8 cellular contexts compared by ENCODE assay signal in the genomic region with DNA sequence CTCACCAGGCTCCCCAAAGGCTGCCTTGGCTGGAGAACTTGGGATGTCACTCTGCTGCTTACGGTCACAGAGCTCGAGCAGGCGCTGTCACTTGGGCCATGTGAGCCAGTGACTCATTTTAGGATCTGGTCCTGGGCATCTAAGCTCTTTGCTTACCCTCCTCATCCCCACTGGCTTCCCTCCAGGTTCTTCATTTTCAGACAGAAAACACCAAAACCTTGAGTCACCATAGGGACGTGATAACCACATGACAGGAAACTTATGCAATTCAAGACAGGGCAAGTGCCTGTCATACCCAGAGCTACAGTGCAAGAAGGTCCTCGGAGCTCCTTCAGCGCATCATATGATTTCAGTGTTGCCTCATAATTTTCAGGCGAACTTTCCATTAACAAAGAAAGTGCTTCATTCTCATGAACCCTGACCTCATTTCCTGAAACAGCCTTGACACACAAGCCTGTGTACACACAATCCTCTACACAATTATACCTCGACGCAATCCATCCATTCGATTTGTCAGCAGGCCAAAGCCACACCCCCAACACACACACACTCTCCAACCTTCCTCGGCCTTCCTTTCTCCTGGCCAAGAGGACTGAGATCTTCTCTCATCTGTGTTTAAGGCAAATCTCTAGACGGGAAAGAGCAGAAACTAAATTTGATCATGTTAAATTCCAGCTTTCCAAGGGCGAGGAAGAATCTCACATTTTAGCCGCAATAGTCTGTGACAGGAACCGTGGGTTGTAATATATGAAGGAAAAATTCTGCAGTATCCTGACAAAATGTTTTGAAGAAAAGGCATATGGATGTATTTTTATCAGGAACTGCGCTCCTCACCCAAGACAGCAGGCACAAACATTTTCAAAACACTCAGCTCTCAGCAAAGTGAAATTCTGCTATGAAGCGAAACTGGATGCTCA. TPM values are rescaled to one million over a fixed set of nuclear protein-coding genes. Genes with fewer than 3 reads are reported as not detected.
DNase-seq lines count a peak whose midpoint lies in the region; ATAC-seq and TF ChIP-seq lines count a peak whose summit lies in the region.

No MANE protein-coding gene starts in this region.

- DNase-seq in activated CD4-positive, CD25-positive, alpha-beta regulatory T cell (lab: John Stamatoyannopoulos, UW): no peak
- peak; percentile 62 for DNase-seq in NCI-H226
- DNase-seq in activated naive CD4-positive, alpha-beta T cell treated with anti-CD3 and anti-CD28 coated beads, Interleukin-2, amount 10 ng/mL, durations not matched to agents 7 days and 5 days: peak; percentile 37
- DNase-seq in glomerular endothelial cell (ENCODE audit: extremely low read depth, low read depth, low spot score): peak; percentile 97
- no peak for DNase-seq in progenitor cell of endocrine pancreas (ENCODE audit: low spot score, unreplicated experiment)
- DNase-seq in NCI-H446 (lab: John Stamatoyannopoulos, UW): no peak

- TF ChIP-seq CTCF in progenitor cell of endocrine pancreas (IDR thresholded peaks at IDR 0.05; ENCODE audit: unreplicated experiment): no peak

- CTCF ChIA-PET in activated naive CD4-positive, alpha-beta T cell treated with anti-CD3 and anti-CD28 coated beads, Interleukin-2, amount 10 ng/mL, durations not matched to agents 7 days and 5 days (lab: Charles Lee): interaction anchor here (1.0 to 1.3 kb wide), 2 partner anchors 9 to 28 kb away, joined by 3 to 9 read pairs; no protein-coding TSS in a partner anchor

- H3K36me3 Mint-ChIP-seq in activated naive CD4-positive, alpha-beta T cell treated with anti-CD3 and anti-CD28 coated beads, Interleukin-2, amount 10 ng/mL, durations not matched to agents 7 days and 5 days: peaks cover 33% of the 10 kb centered on the region
- peaks cover 21% of the 10 kb centered on the region for H3K36me3 Mint-ChIP-seq in progenitor cell of endocrine pancreas (ENCODE audit: insufficient read depth)

- H3K9me3 Mint-ChIP-seq in activated naive CD4-positive, alpha-beta T cell treated with anti-CD3 and anti-CD28 coated beads, Interleukin-2, amount 10 ng/mL, durations not matched to agents 7 days and 5 days: no peaks in the 10 kb centered on the region
- no peaks in the 10 kb centered on the region for H3K9me3 Mint-ChIP-seq in progenitor cell of endocrine pancreas (ENCODE audit: low read depth)

- no peak overlapping the region for H3K4me3 Mint-ChIP-seq in activated naive CD4-positive, alpha-beta T cell treated with anti-CD3 and anti-CD28 coated beads, Interleukin-2, amount 10 ng/mL, durations not matched to agents 7 days and 5 days
- no peak overlapping the region for H3K4me3 Mint-ChIP-seq in progenitor cell of endocrine pancreas (ENCODE audit: low read depth)

- peak; percentile 95 to 96 for ATAC-seq in activated CD4-positive, CD25-positive, alpha-beta regulatory T cell treated with anti-CD3 and anti-CD28 coated beads, Interleukin-2, amount 50 U/mL, for 24 hours
- ATAC-seq in HG02642 (IDR thresholded peaks at IDR 0.05; ENCODE audit: poor library complexity, unreplicated experiment): peak; percentile 64

- H3K27me3 Mint-ChIP-seq in activated naive CD4-positive, alpha-beta T cell treated with anti-CD3 and anti-CD28 coated beads, Interleukin-2, amount 10 ng/mL, durations not matched to agents 7 days and 5 days: no peaks in the 10 kb centered on the region
- no peaks in the 10 kb centered on the region for H3K27me3 Mint-ChIP-seq in progenitor cell of endocrine pancreas

- H3K27ac Mint-ChIP-seq in activated naive CD4-positive, alpha-beta T cell treated with anti-CD3 and anti-CD28 coated beads, Interleukin-2, amount 10 ng/mL, durations not matched to agents 7 days and 5 days: peak overlapping the region; percentile 80
- H3K27ac Mint-ChIP-seq in progenitor cell of endocrine pancreas: peak overlapping the region; percentile 70

- H3K4me1 Mint-ChIP-seq in activated naive CD4-positive, alpha-beta T cell treated with anti-CD3 and anti-CD28 coated beads, Interleukin-2, amount 10 ng/mL, durations not matched to agents 7 days and 5 days: peaks cover 23% of the 10 kb centered on the region
- peaks cover 11% of the 10 kb centered on the region for H3K4me1 Mint-ChIP-seq in progenitor cell of endocrine pancreas (ENCODE audit: low read depth)

RNA-seq across cellular contexts. Expression of gene TBC1D7, which starts 25.3 kb away (rescaled TPM):
- 26.2 and 30.2 TPM in 2 replicates for total RNA-seq in glomerular endothelial cell
- total RNA-seq in progenitor cell of endocrine pancreas: 34.3 and 34.7 TPM in 2 replicates

Comparison
In these comparisons a context has a peak if more than half of its experiments do, and no peak if none do; other contexts are left out.
1. DNase-seq: peak in NCI-H226 (single experiment), activated naive CD4-positive, alpha-beta T cell treated with anti-CD3 and anti-CD28 coated beads, Interleukin-2, amount 10 ng/mL, durations not matched to agents 7 days and 5 days (single experiment) and glomerular endothelial cell (single experiment); none in activated CD4-positive, CD25-positive, alpha-beta regulatory T cell (0 of 4), progenitor cell of endocrine pancreas (single experiment) and NCI-H446 (0 of 2).